18 cellular contexts compared by ENCODE assay signal in the genomic region with DNA sequence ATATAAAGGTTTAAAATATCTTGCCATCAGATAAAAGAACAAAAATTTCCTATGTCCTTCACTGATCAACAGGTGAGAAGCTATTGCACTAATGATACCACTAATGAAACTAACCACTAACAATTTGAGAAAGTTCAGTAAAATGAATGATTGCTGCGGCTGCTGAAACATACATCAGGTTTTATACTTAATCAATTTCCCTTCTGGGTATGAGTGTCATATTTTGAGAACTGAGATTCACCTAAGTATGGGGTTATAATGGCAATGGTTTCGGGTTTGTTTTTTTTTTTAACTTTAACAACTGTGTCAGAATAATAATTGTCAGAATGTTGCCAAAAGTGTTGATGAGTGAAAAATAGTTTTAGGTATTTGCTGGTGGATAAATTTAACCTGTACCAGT.
DNase-seq lines count a peak whose midpoint lies in the region; ATAC-seq and TF ChIP-seq lines count a peak whose summit lies in the region.
"Had no signal": no experiment of that assay in that cellular context is flagged by ENCODE, and none has a peak within 500 bp of the region (broad histone marks: within the 10 kb centered on the region; RNA-seq: fewer than 3 reads in every experiment).

No MANE protein-coding gene starts in this region.

- H3K36me3 ChIP-seq in testis (ENCODE audit: low read depth, missing control alignments) (no peaks in the 10 kb centered on the region), body of pancreas (replicated peaks in 1 of 2; ENCODE audit: insufficient read depth in 1 of 2, low read depth in 2 of 2) (no peaks in the 10 kb centered on the region), Caco-2 (ENCODE audit: control insufficient read depth, insufficient read depth, low read length) (no peaks in the 10 kb centered on the region)

- no peak for DNase-seq in activated CD4-positive, alpha-beta T cell treated with anti-CD3 and anti-CD28 coated beads, Interleukin-2, amount 10 ng/mL, durations not matched to agents 7 days and 5 days
- no peak for DNase-seq in activated CD4-positive, alpha-beta T cell treated with anti-CD3 and anti-CD28 coated beads for 4 hours
- DNase-seq in testis (no peak), NCI-H2196 treated with DMSO at 0.1 percent for 48 hours (lab: John Stamatoyannopoulos, UW; ENCODE audit: unreplicated experiment) (no peak), body of pancreas (no peak), Caco-2 (no peak)
- DNase-seq: activated naive CD4-positive, alpha-beta T cell treated with anti-CD3 and anti-CD28 coated beads, Interleukin-2, amount 50 U/mL, for 16 hours; caudate nucleus; DMS 273 treated with DMSO at 0.1 percent for 48 hours; NCI-H1436 treated with DMSO at 0.1 percent for 48 hours; stimulated activated CD4-positive, alpha-beta T cell treated with anti-CD3 and anti-CD28 coated beads, Interleukin-2, amount 100 ng/mL, for 24 hours; T-cell had no signal

- peaks cover 31% of the 10 kb centered on the region for H3K9me3 Mint-ChIP-seq in activated CD4-positive, alpha-beta T cell treated with anti-CD3 and anti-CD28 coated beads, Interleukin-2, amount 10 ng/mL, durations not matched to agents 7 days and 5 days
- H3K9me3 Mint-ChIP-seq in Caco-2 (ENCODE audit: unreplicated experiment), result peaks cover 9% of the 10 kb centered on the region

- H3K9me3 ChIP-seq in testis (no peaks in the 10 kb centered on the region), body of pancreas (no peaks in the 10 kb centered on the region), Caco-2 (peaks cover 6% of the 10 kb centered on the region; the same call in 1 of the 2 replicates)

- WGBS in testis, 2 donors, result 81 to 87% methylated on average over 2 of the region's 2 CpGs
- WGBS in body of pancreas, 2 donors, result 80 to 93% methylated on average over 2 of the region's 2 CpGs

- H3K27me3 Mint-ChIP-seq in activated CD4-positive, alpha-beta T cell treated with anti-CD3 and anti-CD28 coated beads, Interleukin-2, amount 10 ng/mL, durations not matched to agents 7 days and 5 days, result no peaks in the 10 kb centered on the region
- no peaks in the 10 kb centered on the region for H3K27me3 Mint-ChIP-seq in Caco-2 (ENCODE audit: insufficient read depth, unreplicated experiment)
- H3K27me3 Mint-ChIP-seq: T-cell had no signal

- H3K27me3 ChIP-seq in testis (no peaks in the 10 kb centered on the region), body of pancreas (no peaks in the 10 kb centered on the region), Caco-2 (replicated peaks; ENCODE audit: control insufficient read depth, insufficient read depth, low read length) (no peaks in the 10 kb centered on the region; the same call in 1 of the 2 replicates)

- H3K36me3 Mint-ChIP-seq in activated CD4-positive, alpha-beta T cell treated with anti-CD3 and anti-CD28 coated beads, Interleukin-2, amount 10 ng/mL, durations not matched to agents 7 days and 5 days (ENCODE audit: low read depth), result peaks cover 40% of the 10 kb centered on the region
- H3K36me3 Mint-ChIP-seq in Caco-2 (ENCODE audit: insufficient read depth, unreplicated experiment), result no peaks in the 10 kb centered on the region
- H3K36me3 Mint-ChIP-seq: mesothelial cell of epicardium, T-cell had no signal

- BruUV-seq in Caco-2 (replicated peaks; lab: Mats Ljungman, UMichigan), result no TSS peak

- H3K27ac Mint-ChIP-seq in activated CD4-positive, alpha-beta T cell treated with anti-CD3 and anti-CD28 coated beads, Interleukin-2, amount 10 ng/mL, durations not matched to agents 7 days and 5 days, result peak overlapping the region; percentile 25
- H3K27ac Mint-ChIP-seq in Caco-2 (ENCODE audit: unreplicated experiment), result no peak overlapping the region
- H3K27ac Mint-ChIP-seq: mesothelial cell of epicardium, T-cell had no signal

- H3K4me3 ChIP-seq in testis (no peak overlapping the region), body of pancreas (no peak overlapping the region), Caco-2 (ENCODE audit: low read depth, low read length) (no peak overlapping the region)

- CTCF ChIA-PET in activated CD4-positive, alpha-beta T cell treated with anti-CD3 and anti-CD28 coated beads, Interleukin-2, amount 10 ng/mL, durations not matched to agents 7 days and 5 days (lab: Charles Lee), result no interaction called here
- CTCF ChIA-PET in Caco-2 (lab: Charles Lee), result interaction anchor here (0.6 kb wide), 1 partner anchor 433 kb away, joined by 3 read pairs; no protein-coding TSS in a partner anchor

- H3K4me1 ChIP-seq in testis, result peaks cover 6% of the 10 kb centered on the region
- peaks cover 12% of the 10 kb centered on the region for H3K4me1 ChIP-seq in body of pancreas
- no peaks in the 10 kb centered on the region for H3K4me1 ChIP-seq in Caco-2
- H3K4me1 ChIP-seq: parathyroid adenoma had no signal

- ATAC-seq in GM21737 (IDR thresholded peaks at IDR 0.05; ENCODE audit: unreplicated experiment), result peak; percentile 89
- ATAC-seq in HG03097 (IDR thresholded peaks at IDR 0.05; ENCODE audit: low FRiP score, unreplicated experiment), result peak; percentile 94
- ATAC-seq in body of pancreas, result no peak
- ATAC-seq: T-cell had no signal

- peaks cover 11% of the 10 kb centered on the region for H3K4me1 Mint-ChIP-seq in activated CD4-positive, alpha-beta T cell treated with anti-CD3 and anti-CD28 coated beads, Interleukin-2, amount 10 ng/mL, durations not matched to agents 7 days and 5 days
- no peaks in the 10 kb centered on the region for H3K4me1 Mint-ChIP-seq in Caco-2 (ENCODE audit: low read depth, unreplicated experiment)
- H3K4me1 Mint-ChIP-seq: mesothelial cell of epicardium had no signal

- no peak overlapping the region for H3K4me3 Mint-ChIP-seq in activated CD4-positive, alpha-beta T cell treated with anti-CD3 and anti-CD28 coated beads, Interleukin-2, amount 10 ng/mL, durations not matched to agents 7 days and 5 days
- no peak overlapping the region for H3K4me3 Mint-ChIP-seq in Caco-2 (ENCODE audit: unreplicated experiment)
- H3K4me3 Mint-ChIP-seq: mesothelial cell of epicardium, T-cell had no signal

- POLR2A ChIA-PET in activated CD4-positive, alpha-beta T cell treated with anti-CD3 and anti-CD28 coated beads, Interleukin-2, amount 10 ng/mL, durations not matched to agents 7 days and 5 days (lab: Charles Lee), result no interaction called here
- POLR2A ChIA-PET in Caco-2 (lab: Charles Lee), result no interaction called here

- H3K27ac ChIP-seq in testis (peak overlapping the region; percentile 46 to 68), body of pancreas (no peak overlapping the region)
- H3K27ac ChIP-seq: 22Rv1, epithelial cell of prostate, parathyroid adenoma had no signal

- TF ChIP-seq POLR2A in testis (IDR thresholded peaks at IDR 0.05) (no peak), body of pancreas (IDR thresholded peaks at IDR 0.05) (no peak)

- no peak for TF ChIP-seq CTCF in testis (IDR thresholded peaks at IDR 0.05)
- TF ChIP-seq CTCF in body of pancreas (IDR thresholded peaks at IDR 0.05), result no peak
- no peak for TF ChIP-seq CTCF in Caco-2 (IDR thresholded peaks at IDR 0.05; ENCODE audit: insufficient read depth in 1 of 2, low read depth in 1 of 2, low read length in 1 of 2, severe bottlenecking in 1 of 2, unreplicated experiment in 1 of 2)

- intact Hi-C loops in testis (cut with DNase I; ENCODE audit: low total_unique reads) (no loop called here), body of pancreas (cut with DNase I) (no loop called here), Caco-2 (cut with micrococcal nuclease; ENCODE audit: unreplicated experiment) (no loop called here)

Comparison
In these comparisons a context has a peak if more than half of its experiments do, and no peak if none do; other contexts are left out.
1. H3K27ac ChIP-seq: peak in testis (2 of 2); none in body of pancreas (0 of 4).